ENCODE assay signal across 1 cellular context in genomic region chr11:65434057-65434666, GRCh38.
TF ChIP-seq lines count a peak whose summit lies in the region.

No MANE protein-coding gene starts in this region.

TF ChIP-seq in SK-N-SH, 30 proteins besides CTCF, POLR2A, EP300 and RAD21 (continued from another document):
- no peak for TF ChIP-seq MAX (IDR thresholded peaks at IDR 0.05; ENCODE audit: low read depth)
